In genomic region chr12:12323118-12323517, GRCh38 we compare ENCODE assay signal across 25 cellular contexts.
"Had no signal": no experiment of that assay in that cellular context is flagged by ENCODE, and none has a peak within 500 bp of the region (broad histone marks: within the 10 kb centered on the region; RNA-seq: fewer than 3 reads in every experiment).

No MANE protein-coding gene starts in this region.

- FAIRE-seq: colon, kidney had no signal

- DNase-seq: dorsolateral prefrontal cortex; effector CD4-positive, alpha-beta T cell; foreskin keratinocyte; heart left ventricle; kidney; mucosa of descending colon; naive B cell; stimulated activated CD4-positive, alpha-beta T cell treated with anti-CD3 and anti-CD28 coated beads, Interleukin-2, amount 100 ng/mL, for 24 hours; stimulated activated CD4-positive, alpha-beta T cell treated with anti-CD3 and anti-CD28 coated beads, Interleukin-4, amount 100 ng/mL, for 4 hours; stimulated activated naive CD4-positive, alpha-beta T cell; substantia nigra; testis; tibial artery had no signal

- H3K4me3 ChIP-seq: dorsolateral prefrontal cortex, gastroesophageal sphincter, heart left ventricle, hepatocyte, lung, mucosa of descending colon, neural progenitor cell, prostate gland, right atrium auricular region, sigmoid colon, testis, tibial artery had no signal

- H2AFZ ChIP-seq: hepatocyte, neural progenitor cell had no signal

- H3K27ac ChIP-seq: dorsolateral prefrontal cortex, epithelial cell of prostate, foreskin keratinocyte, gastroesophageal sphincter, heart left ventricle, hepatocyte, neural progenitor cell, prostate gland, right atrium auricular region, sigmoid colon, testis, tibial artery had no signal

- H3K9me3 ChIP-seq: gastroesophageal sphincter, heart left ventricle, mucosa of descending colon, prostate gland, right atrium auricular region, sigmoid colon, testis, tibial artery had no signal

- ATAC-seq: esophagus mucosa; foreskin keratinocyte; gastroesophageal sphincter; heart left ventricle; left lobe of liver; mucosa of descending colon; natural killer cell treated with Interleukin-12 subunit alpha and Interleukin-12 subunit beta and Interleukin-15 and Interleukin-18, amount 100 ng/mL, for 72 hours had no signal

- H3K4me1 ChIP-seq: foreskin keratinocyte, prostate gland had no signal

- H3K4me2 ChIP-seq: hepatocyte, neural progenitor cell had no signal

- H3K27me3 ChIP-seq: dorsolateral prefrontal cortex, foreskin keratinocyte, gastroesophageal sphincter, heart left ventricle, hepatocyte, neural progenitor cell, right atrium auricular region, sigmoid colon, testis, tibial artery had no signal

- H3K36me3 ChIP-seq: gastroesophageal sphincter, heart left ventricle, neural progenitor cell, prostate gland, right atrium auricular region, sigmoid colon, tibial artery had no signal

- H3K9ac ChIP-seq: neural progenitor cell had no signal
